1 cellular context compared by ENCODE assay signal in genomic region chr13:32659736-32660135, GRCh38.
TF ChIP-seq lines count a peak whose summit lies in the region.

No MANE protein-coding gene starts in this region.

TF ChIP-seq in SK-N-SH treated with all-trans-retinoic acid at 6 μM for 48 hours, 23 proteins besides CTCF, POLR2A, EP300 and RAD21 (continued from another document):
- TF ChIP-seq TSHZ2 (CRISPR knock-in tag; IDR thresholded peaks at IDR 0.05) (no peak), ZNF8 (CRISPR knock-in tag; IDR thresholded peaks at IDR 0.05) (no peak), CSDC2 (CRISPR knock-in tag; IDR thresholded peaks at IDR 0.05) (no peak)
